In the genomic region with DNA sequence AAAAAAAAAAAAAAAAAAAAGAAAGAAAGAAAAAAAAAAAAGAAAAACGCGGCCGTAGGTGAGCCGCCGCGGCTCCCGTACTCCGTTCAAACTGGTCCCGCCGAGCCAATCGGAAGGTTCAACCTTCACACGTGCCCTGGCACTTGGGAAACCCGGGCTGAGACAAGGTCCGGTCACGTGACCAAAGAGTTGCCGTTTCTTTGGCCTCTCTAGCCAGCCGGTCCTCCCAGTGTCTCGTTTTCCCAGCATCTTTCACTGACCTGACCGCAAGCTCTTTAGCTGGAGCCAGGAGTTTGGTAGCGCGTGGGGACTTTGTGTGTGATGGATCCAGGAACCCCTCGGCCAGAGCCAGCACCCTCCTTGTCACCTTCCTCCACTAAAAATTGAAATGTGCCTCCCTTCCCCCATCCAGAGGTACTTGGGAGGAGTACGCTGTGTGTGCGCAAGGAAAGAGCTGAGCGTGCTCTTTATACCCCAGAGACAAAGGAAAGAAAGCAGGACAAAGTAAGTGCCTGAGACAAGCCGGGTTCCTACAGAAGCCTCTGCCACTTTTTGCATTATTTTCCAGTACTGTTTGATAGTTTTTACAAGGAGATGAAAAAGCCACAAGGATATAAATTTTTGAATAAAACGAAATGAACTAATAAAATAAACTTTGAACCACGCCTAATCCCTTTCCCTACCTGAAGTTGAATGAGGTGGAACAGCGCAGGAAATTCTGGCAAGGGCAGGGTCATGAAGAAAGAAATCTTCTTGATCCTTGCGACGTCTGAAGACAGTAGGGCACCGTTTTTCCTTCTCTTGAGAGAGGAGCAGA, we compare ENCODE assay signal across 1 cellular context.
A peak's percentile ranks its signal among the peaks of the same experiment; 100 is the strongest.
TF ChIP-seq lines count a peak whose summit lies in the region.

No MANE protein-coding gene starts in this region.

TF ChIP-seq in HEK293T, 16 proteins besides CTCF, POLR2A, EP300 and RAD21 (continued from another document):
- TF ChIP-seq ZNF384 (IDR thresholded peaks at IDR 0.05) (peak; percentile 97), NFRKB (IDR thresholded peaks at IDR 0.05) (no peak), L3MBTL2 (conservative IDR thresholded peaks at IDR 0.05) (peak; percentile 56; the same call in 1 of the 2 replicates), ELF4 (IDR thresholded peaks at IDR 0.05) (0 out of 2 replicates have a peak, but pooled peaks have one; percentile 24)
TF ChIP-seq in HEK293T: peak in this region for 3.
